In the genomic region with DNA sequence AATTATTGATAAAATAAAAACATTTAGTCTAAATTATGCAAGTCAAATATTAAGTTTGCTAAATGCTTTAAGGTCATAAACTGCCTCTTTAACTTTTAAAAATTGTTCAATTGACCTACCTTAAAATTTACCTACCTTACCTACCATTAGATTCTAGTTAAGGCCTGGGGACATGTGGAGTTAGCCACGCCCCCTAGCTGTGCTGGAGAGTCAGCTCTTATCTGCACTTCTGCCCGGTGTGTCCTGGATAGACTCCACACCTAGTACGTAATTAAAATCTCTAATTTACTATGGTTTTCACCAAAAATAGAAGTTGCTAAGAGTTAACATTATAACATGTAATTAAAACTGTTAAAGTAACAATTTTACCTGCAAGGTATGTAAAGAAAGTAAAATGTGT, we compare ENCODE assay signal across 22 cellular contexts. TPM values are rescaled to one million over a fixed set of nuclear protein-coding genes. Genes with fewer than 3 reads are reported as not detected.
DNase-seq lines count a peak whose midpoint lies in the region; ATAC-seq and TF ChIP-seq lines count a peak whose summit lies in the region.
"Had no signal": no experiment of that assay in that cellular context is flagged by ENCODE, and none has a peak within 500 bp of the region (broad histone marks: within the 10 kb centered on the region; RNA-seq: fewer than 3 reads in every experiment).

No MANE protein-coding gene starts in this region.

- BruUV-seq in Calu3 (replicated peaks; lab: Mats Ljungman, UMichigan): no TSS peak

- ATAC-seq in WTC11 (no peak), right lobe of liver (peak; percentile 43 to 51 (median 48))

- WGBS in right lobe of liver (ENCODE audit: insufficient coverage, low coverage, low lambda C conversion rate, missing lambda C conversion rate): 14% methylated on average over 3 of the region's 3 CpGs

- POLR2A ChIA-PET in WTC11 (lab: Charles Lee): no interaction called here

- H3K4me1 ChIP-seq in right lobe of liver: no peaks in the 10 kb centered on the region
- H3K4me1 ChIP-seq: breast epithelium had no signal

- H3K27me3 Mint-ChIP-seq in Calu3 (ENCODE audit: unreplicated experiment) (no peaks in the 10 kb centered on the region), WTC11 (ENCODE audit: low read depth) (no peaks in the 10 kb centered on the region)
- H3K27me3 Mint-ChIP-seq in activated T-helper 2 cell treated with anti-CD3 and anti-CD28 coated beads, Interferon-gamma antibody, Interleukin-2, Interleukin-4, amounts not matched to agents 10 μg/mL and 5 μg/mL and 100 μg/mL, durations not matched to agents 14 hours and 24 hours and 36 hours (ENCODE audit: low read depth): no peaks in the 10 kb centered on the region
- H3K27me3 Mint-ChIP-seq: activated CD4-positive, alpha-beta T cell treated with anti-CD3 and anti-CD28 coated beads, Interleukin-2, amount 10 ng/mL, durations not matched to agents 7 days and 5 days; B cell had no signal

- no peaks in the 10 kb centered on the region for H3K27me3 ChIP-seq in right lobe of liver
- H3K27me3 ChIP-seq: breast epithelium had no signal

- no peak for TF ChIP-seq RAD21 in Ishikawa (IDR thresholded peaks at IDR 0.05; ENCODE audit: low read depth)

- intact Hi-C loops in Calu3 (cut with micrococcal nuclease; ENCODE audit: unreplicated experiment) (no loop called here), right lobe of liver (cut with DNase I) (no loop called here)
- intact Hi-C loops in activated T-helper 2 cell treated with anti-CD3 and anti-CD28 coated beads, Interferon-gamma antibody, Interleukin-2, Interleukin-4, amounts not matched to agents 10 μg/mL and 5 μg/mL and 100 μg/mL, durations not matched to agents 14 hours and 24 hours and 36 hours (cut with micrococcal nuclease): no loop called here

- no peaks in the 10 kb centered on the region for H3K9me3 ChIP-seq in right lobe of liver

- H3K36me3 ChIP-seq in right lobe of liver: no peaks in the 10 kb centered on the region
- H3K36me3 ChIP-seq: breast epithelium had no signal

- no peak for TF ChIP-seq POLR2A in right lobe of liver (IDR thresholded peaks at IDR 0.05)

- DNase-seq in Calu3 (peak; percentile 23), WTC11 (ENCODE audit: low spot score) (peak; percentile 31), right lobe of liver (peak in 2 of 3 donors; percentile 46 to 55), NCI-H2227 treated with DMSO at 0.1 percent for 48 hours (lab: John Stamatoyannopoulos, UW) (no peak), AG08395 (ENCODE audit: low spot score) (no peak)
- DNase-seq in activated T-helper 2 cell treated with anti-CD3 and anti-CD28 coated beads, Interferon-gamma antibody, Interleukin-2, Interleukin-4, amounts not matched to agents 10 μg/mL and 5 μg/mL and 100 μg/mL, durations not matched to agents 14 hours and 24 hours and 36 hours (ENCODE audit: low spot score): no peak
- DNase-seq: activated CD4-positive, alpha-beta T cell treated with anti-CD3 and anti-CD28 coated beads, Interleukin-2, amount 10 ng/mL, durations not matched to agents 7 days and 5 days; activated effector memory CD4-positive, alpha-beta T cell treated with anti-CD3 and anti-CD28 coated beads, Interleukin-2, amount 50 U/mL, for 16 hours; GOT3; NCI-H1048; NCI-H2029; NCI-H510A treated with DMSO at 0.1 percent for 48 hours; OCI-M1; SHP77; stimulated activated CD4-positive, alpha-beta T cell treated with anti-CD3 and anti-CD28 coated beads, Interleukin-1b, Interleukin-23, amount 100 ng/mL, for 48 hours; stimulated activated naive CD4-positive, alpha-beta T cell; T-helper 1 cell had no signal

- no peak for TF ChIP-seq EP300 in Ishikawa (IDR thresholded peaks at IDR 0.05; ENCODE audit: borderline replicate concordance)

- no peak overlapping the region for H3K27ac Mint-ChIP-seq in Calu3 (ENCODE audit: unreplicated experiment)
- no peak overlapping the region for H3K27ac Mint-ChIP-seq in WTC11
- H3K27ac Mint-ChIP-seq in activated T-helper 2 cell treated with anti-CD3 and anti-CD28 coated beads, Interferon-gamma antibody, Interleukin-2, Interleukin-4, amounts not matched to agents 10 μg/mL and 5 μg/mL and 100 μg/mL, durations not matched to agents 14 hours and 24 hours and 36 hours: no peak overlapping the region
- H3K27ac Mint-ChIP-seq: activated CD4-positive, alpha-beta T cell treated with anti-CD3 and anti-CD28 coated beads, Interleukin-2, amount 10 ng/mL, durations not matched to agents 7 days and 5 days; B cell had no signal

- H3K4me3 Mint-ChIP-seq in Calu3 (ENCODE audit: low read depth, unreplicated experiment) (no peak overlapping the region), WTC11 (no peak overlapping the region)
- H3K4me3 Mint-ChIP-seq in activated T-helper 2 cell treated with anti-CD3 and anti-CD28 coated beads, Interferon-gamma antibody, Interleukin-2, Interleukin-4, amounts not matched to agents 10 μg/mL and 5 μg/mL and 100 μg/mL, durations not matched to agents 14 hours and 24 hours and 36 hours (ENCODE audit: low read depth): no peak overlapping the region
- H3K4me3 Mint-ChIP-seq: activated CD4-positive, alpha-beta T cell treated with anti-CD3 and anti-CD28 coated beads, Interleukin-2, amount 10 ng/mL, durations not matched to agents 7 days and 5 days; B cell; neural crest cell had no signal

- TF ChIP-seq CTCF in Calu3 (IDR thresholded peaks at IDR 0.05; ENCODE audit: unreplicated experiment): no peak
- TF ChIP-seq CTCF in WTC11 (IDR thresholded peaks at IDR 0.05): no peak
- TF ChIP-seq CTCF in right lobe of liver (IDR thresholded peaks at IDR 0.05): peak; percentile 31 to 52 (median 42)

- H3K36me3 Mint-ChIP-seq in Calu3 (ENCODE audit: insufficient read depth, unreplicated experiment) (no peaks in the 10 kb centered on the region), WTC11 (peaks cover 38% of the 10 kb centered on the region)
- no peaks in the 10 kb centered on the region for H3K36me3 Mint-ChIP-seq in activated T-helper 2 cell treated with anti-CD3 and anti-CD28 coated beads, Interferon-gamma antibody, Interleukin-2, Interleukin-4, amounts not matched to agents 10 μg/mL and 5 μg/mL and 100 μg/mL, durations not matched to agents 14 hours and 24 hours and 36 hours (ENCODE audit: low read depth)

- H3K9me3 Mint-ChIP-seq in Calu3 (ENCODE audit: low read depth, unreplicated experiment): no peaks in the 10 kb centered on the region
- H3K9me3 Mint-ChIP-seq in WTC11: peaks cover 21% of the 10 kb centered on the region
- no peaks in the 10 kb centered on the region for H3K9me3 Mint-ChIP-seq in activated T-helper 2 cell treated with anti-CD3 and anti-CD28 coated beads, Interferon-gamma antibody, Interleukin-2, Interleukin-4, amounts not matched to agents 10 μg/mL and 5 μg/mL and 100 μg/mL, durations not matched to agents 14 hours and 24 hours and 36 hours

- H3K4me1 Mint-ChIP-seq in Calu3 (ENCODE audit: low read depth, unreplicated experiment): peaks cover 9% of the 10 kb centered on the region
- H3K4me1 Mint-ChIP-seq in WTC11: peaks cover 39% of the 10 kb centered on the region
- H3K4me1 Mint-ChIP-seq in activated T-helper 2 cell treated with anti-CD3 and anti-CD28 coated beads, Interferon-gamma antibody, Interleukin-2, Interleukin-4, amounts not matched to agents 10 μg/mL and 5 μg/mL and 100 μg/mL, durations not matched to agents 14 hours and 24 hours and 36 hours (ENCODE audit: low read depth): no peaks in the 10 kb centered on the region
- H3K4me1 Mint-ChIP-seq: activated CD4-positive, alpha-beta T cell treated with anti-CD3 and anti-CD28 coated beads, Interleukin-2, amount 10 ng/mL, durations not matched to agents 7 days and 5 days; B cell had no signal

- no peak overlapping the region for H3K27ac ChIP-seq in right lobe of liver
- H3K27ac ChIP-seq: breast epithelium, KMS-11 had no signal

- H3K4me3 ChIP-seq in right lobe of liver: no peak overlapping the region
- H3K4me3 ChIP-seq: breast epithelium had no signal

- CTCF ChIA-PET in Calu3 (lab: Charles Lee) (no interaction called here), WTC11 (lab: Charles Lee) (interaction anchor here (1.6 kb wide), 1 partner anchor 121 kb away, joined by 4 read pairs; no protein-coding TSS in a partner anchor)

TF ChIP-seq in Ishikawa, 13 proteins besides CTCF, POLR2A, EP300 and RAD21:
- TF ChIP-seq, protein P1, sequence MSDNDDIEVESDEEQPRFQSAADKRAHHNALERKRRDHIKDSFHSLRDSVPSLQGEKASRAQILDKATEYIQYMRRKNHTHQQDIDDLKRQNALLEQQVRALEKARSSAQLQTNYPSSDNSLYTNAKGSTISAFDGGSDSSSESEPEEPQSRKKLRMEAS (IDR thresholded peaks at IDR 0.05): peak; percentile 16; the same call in 1 of the 2 replicates
- TF ChIP-seq FOXM1 (IDR thresholded peaks at IDR 0.05; ENCODE audit: borderline replicate concordance, low read depth): no peak
TF ChIP-seq in Ishikawa: peak in this region for 1.

TF ChIP-seq in WTC11, 78 proteins besides CTCF, POLR2A, EP300 and RAD21:
- TF ChIP-seq, protein P2, sequence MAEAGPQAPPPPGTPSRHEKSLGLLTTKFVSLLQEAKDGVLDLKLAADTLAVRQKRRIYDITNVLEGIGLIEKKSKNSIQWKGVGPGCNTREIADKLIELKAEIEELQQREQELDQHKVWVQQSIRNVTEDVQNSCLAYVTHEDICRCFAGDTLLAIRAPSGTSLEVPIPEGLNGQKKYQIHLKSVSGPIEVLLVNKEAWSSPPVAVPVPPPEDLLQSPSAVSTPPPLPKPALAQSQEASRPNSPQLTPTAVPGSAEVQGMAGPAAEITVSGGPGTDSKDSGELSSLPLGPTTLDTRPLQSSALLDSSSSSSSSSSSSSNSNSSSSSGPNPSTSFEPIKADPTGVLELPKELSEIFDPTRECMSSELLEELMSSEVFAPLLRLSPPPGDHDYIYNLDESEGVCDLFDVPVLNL (CRISPR knock-in tag; IDR thresholded peaks at IDR 0.05; ENCODE audit: borderline replicate concordance, low read depth): no peak
- TF ChIP-seq ELF4 (CRISPR knock-in tag; IDR thresholded peaks at IDR 0.05; ENCODE audit: low read depth) (no peak), TCF7 (CRISPR knock-in tag; IDR thresholded peaks at IDR 0.05; ENCODE audit: low read depth) (no peak), GTF2I (CRISPR knock-in tag; conservative IDR thresholded peaks at IDR 0.05) (no peak), ZNF138 (CRISPR knock-in tag; conservative IDR thresholded peaks at IDR 0.05) (no peak), FOXJ3 (CRISPR knock-in tag; IDR thresholded peaks at IDR 0.05; ENCODE audit: borderline replicate concordance) (no peak), ESRRA (CRISPR knock-in tag; IDR thresholded peaks at IDR 0.05; ENCODE audit: borderline replicate concordance) (no peak)

RNA-seq across cellular contexts. Expression of a gene that starts 22.7 kb away (rescaled TPM):
- total RNA-seq in Calu3 (2022): 2.3 and 5.9 TPM in 2 replicates
- total RNA-seq in WTC11 (2021): 58.1 to 71.0 TPM (median 59.7 TPM) in 3 replicates
- total RNA-seq in right lobe of liver: 1 to 10 TPM in 3 of 6 experiments, under 1 TPM in 3; 0.06 to 3.0 (median 1.1) TPM
- total RNA-seq in activated T-helper 2 cell treated with anti-CD3 and anti-CD28 coated beads, Interferon-gamma antibody, Interleukin-2, Interleukin-4, amounts not matched to agents 10 μg/mL and 5 μg/mL and 100 μg/mL, durations not matched to agents 14 hours and 24 hours and 36 hours: 0.05 and 0.09 TPM in 2 replicates
- total RNA-seq: activated CD4-positive, alpha-beta T cell treated with anti-CD3 and anti-CD28 coated beads, Interleukin-2, amount 10 ng/mL, durations not matched to agents 7 days and 5 days; B cell had no signal

Comparison
In these comparisons a context has a peak if more than half of its experiments do, and no peak if none do; other contexts are left out.
1. DNase-seq: peak in Calu3 (single experiment), WTC11 (single experiment) and right lobe of liver (2 of 3); none in activated T-helper 2 cell treated with anti-CD3 and anti-CD28 coated beads, Interferon-gamma antibody, Interleukin-2, Interleukin-4, amounts not matched to agents 10 μg/mL and 5 μg/mL and 100 μg/mL, durations not matched to agents 14 hours and 24 hours and 36 hours (single experiment), NCI-H2227 treated with DMSO at 0.1 percent for 48 hours (single experiment) and AG08395 (single experiment).
2. CTCF ChIP-seq: peak in right lobe of liver (4 of 4); none in Calu3 (single experiment) and WTC11 (single experiment).